In the genomic region with DNA sequence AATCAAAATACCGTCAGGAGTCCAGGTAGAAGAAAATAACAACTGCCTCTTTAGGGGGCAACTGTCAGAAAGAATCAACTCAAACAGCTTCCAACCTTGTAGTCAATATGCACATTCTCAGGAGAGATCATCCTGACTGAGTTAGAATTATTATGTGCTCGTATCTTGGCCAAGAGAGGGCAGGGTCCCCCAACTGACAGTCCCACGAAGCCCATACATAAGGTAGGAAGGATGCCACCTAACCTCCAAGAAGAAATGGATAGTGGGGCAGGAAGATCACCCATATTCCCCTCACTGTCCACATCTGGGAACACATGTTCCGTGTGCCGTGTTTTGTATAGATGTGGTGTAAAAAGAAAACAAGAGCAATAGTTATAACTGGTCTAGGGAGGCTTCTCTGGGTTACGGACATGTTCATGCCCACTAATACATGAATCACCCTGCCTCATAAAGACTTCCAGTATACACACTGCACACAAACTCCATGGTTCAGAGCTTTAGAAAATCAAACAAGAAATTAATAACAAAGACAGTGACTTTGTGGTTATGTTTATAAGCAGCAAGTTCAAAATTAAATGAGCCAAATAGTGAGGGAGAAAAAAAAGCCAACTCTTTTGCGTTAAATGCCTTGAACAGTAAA, we compare ENCODE assay signal across 19 cellular contexts.
DNase-seq lines count a peak whose midpoint lies in the region; ATAC-seq, FAIRE-seq and TF ChIP-seq lines count a peak whose summit lies in the region.
"Had no signal": no experiment of that assay in that cellular context is flagged by ENCODE, and none has a peak within 500 bp of the region (broad histone marks: within the 10 kb centered on the region; RNA-seq: fewer than 3 reads in every experiment).

No MANE protein-coding gene starts in this region.

- TF ChIP-seq EP300 in HepG2 (IDR thresholded peaks at IDR 0.05; ENCODE audit: low read depth in 2 of 2, low read length in 2 of 2) = no peak
- TF ChIP-seq EP300 in HepG2 (CRISPR knock-in tag; IDR thresholded peaks at IDR 0.05; ENCODE audit: borderline replicate concordance) = no peak

- H4K20me1 ChIP-seq in HepG2 (ENCODE audit: insufficient read depth, low read length) = no peaks in the 10 kb centered on the region

- 47% methylated on average over 7 of the region's 7 CpGs for WGBS in HepG2 (ENCODE audit: low lambda C conversion rate)
- WGBS in right lobe of liver (ENCODE audit: insufficient coverage, low coverage, low lambda C conversion rate, missing lambda C conversion rate) = 70% methylated on average over 7 of the region's 7 CpGs

- H3K27me3 ChIP-seq in HepG2 (ENCODE audit: control insufficient read depth in 1 of 2, insufficient read depth in 2 of 2, low read length in 2 of 2) (peaks cover 0 to 6% of the 10 kb centered on the region in 2 experiments; a peak in 2 of 5 replicates), right lobe of liver (no peaks in the 10 kb centered on the region)

- H3K27ac Mint-ChIP-seq in mesothelial cell of epicardium = peak overlapping the region; percentile 13
- H3K27ac Mint-ChIP-seq: HFFc6 had no signal

- CTCF ChIA-PET in HepG2 (lab: Yijun Ruan, JAX; ENCODE audit: low intra/inter-chr PET ratio, low total read pairs) = no interaction called here

- H3K9me3 Mint-ChIP-seq in mesothelial cell of epicardium = peaks cover 12% of the 10 kb centered on the region

- H3K27ac ChIP-seq in HepG2 (ENCODE audit: extremely low read length, insufficient read depth, low read length) (no peak overlapping the region), right lobe of liver (peak overlapping the region in 1 of 3 donors; percentile 3)
- H3K27ac ChIP-seq: KMS-11 had no signal

- H3K79me2 ChIP-seq in HepG2 (ENCODE audit: insufficient read depth, low read length) = no peaks in the 10 kb centered on the region

- POLR2A ChIA-PET in HepG2 (lab: Yijun Ruan, JAX) = no interaction called here

- in situ Hi-C loops in HepG2 (cut with HindIII; ENCODE audit: extremely low pct_ligation_motif_present, low pct_unique_long_range_greater_than_20kb) = no loop called here

- DNase-seq in HepG2 (ENCODE audit: low spot score) (no peak), right lobe of liver (no peak), epithelial cell of esophagus (ENCODE audit: low read depth) (peak; percentile 63), mesothelial cell of epicardium (ENCODE audit: low spot score in 2 of 2, unreplicated experiment in 2 of 2) (no peak), cerebellum (ENCODE audit: low spot score) (no peak), NCI-H1930 (lab: John Stamatoyannopoulos, UW) (no peak), glomerular visceral epithelial cell (ENCODE audit: extremely low spot score) (no peak)
- DNase-seq: C1 segment of cervical spinal cord, DMS153, HFFc6, NCI-H1092 treated with DMSO at 0.1 percent for 48 hours, NCI-H1694 treated with DMSO at 0.1 percent for 48 hours, NCI-H446, NCI-H774, RPMI8226 had no signal

- no peak overlapping the region for H3K4me2 ChIP-seq in HepG2 (ENCODE audit: low read depth, low read length)
- H3K4me2 ChIP-seq: KMS-11 had no signal

- peaks cover 20% of the 10 kb centered on the region for H3K4me1 Mint-ChIP-seq in mesothelial cell of epicardium

- intact Hi-C loops in HepG2 (cut with micrococcal nuclease; ENCODE audit: unreplicated experiment) = no loop called here
- intact Hi-C loops in right lobe of liver (cut with DNase I) = no loop called here

- BruUV-seq in HepG2 (replicated peaks; lab: Mats Ljungman, UMichigan) = no TSS peak

- H3K36me3 ChIP-seq in HepG2 (replicated peaks in 1 of 2; ENCODE audit: control insufficient read depth in 1 of 2, insufficient read depth in 2 of 2, low read length in 2 of 2) = no peaks in the 10 kb centered on the region
- no peaks in the 10 kb centered on the region for H3K36me3 ChIP-seq in right lobe of liver

- ATAC-seq in HepG2 = no peak
- ATAC-seq in right lobe of liver = no peak
- ATAC-seq in HG03439 (IDR thresholded peaks at IDR 0.05; ENCODE audit: unreplicated experiment) = no peak

- no peak overlapping the region for H3K4me3 Mint-ChIP-seq in mesothelial cell of epicardium
- H3K4me3 Mint-ChIP-seq: HFFc6 had no signal

- FAIRE-seq in HepG2 (lab: Jason Lieb, UNC) = no peak
- FAIRE-seq: A204.1, GM12891 had no signal

- H3K9ac ChIP-seq in HepG2 (ENCODE audit: insufficient read depth, low read depth, low read length) = no peak overlapping the region
- H3K9ac ChIP-seq: KMS-11 had no signal

- no peak for TF ChIP-seq RAD21 in HepG2 (CRISPR knock-in tag; IDR thresholded peaks at IDR 0.05)

- H3K9me3 ChIP-seq in HepG2 (ENCODE audit: low read length) (no peaks in the 10 kb centered on the region), right lobe of liver (no peaks in the 10 kb centered on the region)

- no peaks in the 10 kb centered on the region for H3K36me3 Mint-ChIP-seq in mesothelial cell of epicardium

- TF ChIP-seq CTCF in HepG2 (CRISPR knock-in tag; IDR thresholded peaks at IDR 0.05) (0 out of 2 replicates have a peak, but pooled peaks have one; percentile 21), right lobe of liver (IDR thresholded peaks at IDR 0.05) (no peak), epithelial cell of esophagus (IDR thresholded peaks at IDR 0.05; ENCODE audit: insufficient read depth, low read depth, low read length, missing control alignments) (no peak), mesothelial cell of epicardium (IDR thresholded peaks at IDR 0.05; ENCODE audit: unreplicated experiment) (no peak)

- H3K27me3 Mint-ChIP-seq in mesothelial cell of epicardium (ENCODE audit: low read depth) = no peaks in the 10 kb centered on the region

- no peak overlapping the region for H2AFZ ChIP-seq in HepG2 (ENCODE audit: low read length)

- TF ChIP-seq POLR2A in HepG2 (IDR thresholded peaks at IDR 0.05; ENCODE audit: insufficient read depth in 1 of 2, low read depth in 2 of 2, low read length in 2 of 2) (no peak), right lobe of liver (IDR thresholded peaks at IDR 0.05) (no peak)

- H3K4me3 ChIP-seq in HepG2 (replicated peaks in 1 of 3; ENCODE audit: insufficient read depth in 1 of 3, low read depth in 2 of 3, low read length in 3 of 3) (no peak overlapping the region), right lobe of liver (no peak overlapping the region), epithelial cell of esophagus (ENCODE audit: low read length) (no peak overlapping the region)

- H3K4me1 ChIP-seq in HepG2 (ENCODE audit: insufficient read depth, low read length) = peaks cover 11% of the 10 kb centered on the region; the same call in 1 of the 2 replicates
- H3K4me1 ChIP-seq in right lobe of liver = peaks cover 0 to 12% (median 3%) of the 10 kb centered on the region in 4 donors

TF ChIP-seq in HepG2, 621 proteins besides CTCF, POLR2A, EP300 and RAD21:
- TF ChIP-seq PHF21A (CRISPR knock-in tag; IDR thresholded peaks at IDR 0.05) = no peak
- TF ChIP-seq ZNF205 (CRISPR knock-in tag; IDR thresholded peaks at IDR 0.05) = no peak
- TF ChIP-seq ZNF569 (CRISPR knock-in tag; IDR thresholded peaks at IDR 0.05; ENCODE audit: borderline replicate concordance) = no peak
- no peak for TF ChIP-seq HOXD1 (CRISPR knock-in tag; IDR thresholded peaks at IDR 0.05)
- TF ChIP-seq HMGA1 (CRISPR knock-in tag; conservative IDR thresholded peaks at IDR 0.05) = no peak
- TF ChIP-seq XRCC5 (optimal IDR thresholded peaks at IDR 0.05; ENCODE audit: low read length) = no peak
- TF ChIP-seq STAG1 (CRISPR knock-in tag; IDR thresholded peaks at IDR 0.05) = peak; percentile 39
